Comparison of ENCODE assay signal across 8 cellular contexts in genomic region chr4:153750197-153750817, GRCh38. TPM values are rescaled to one million over a fixed set of nuclear protein-coding genes. Genes with fewer than 3 reads are reported as not detected.
DNase-seq lines count a peak whose midpoint lies in the region; ATAC-seq, FAIRE-seq and TF ChIP-seq lines count a peak whose summit lies in the region.

No MANE protein-coding gene starts in this region.

- no peak overlapping the region for H3K23ac ChIP-seq in mesenchymal stem cell (ENCODE audit: low read length in 2 of 2)

- H3K36me3 Mint-ChIP-seq in activated CD4-positive, alpha-beta T cell treated with anti-CD3 and anti-CD28 coated beads, Interleukin-2, amount 10 ng/mL, durations not matched to agents 7 days and 5 days (ENCODE audit: low read depth) = no peaks in the 10 kb centered on the region

- H3K4me3 ChIP-seq in dorsolateral prefrontal cortex (no peak overlapping the region), mesenchymal stem cell (ENCODE audit: insufficient read depth in 1 of 2, low read depth in 1 of 2, low read length in 2 of 2) (no peak overlapping the region)

- no peak overlapping the region for H2BK15ac ChIP-seq in mesenchymal stem cell (ENCODE audit: low read depth, poor library complexity, severe bottlenecking)

- no peak overlapping the region for H3K18ac ChIP-seq in mesenchymal stem cell (ENCODE audit: low read depth in 1 of 2, low read length in 2 of 2)

- H3K4me1 Mint-ChIP-seq in activated CD4-positive, alpha-beta T cell treated with anti-CD3 and anti-CD28 coated beads, Interleukin-2, amount 10 ng/mL, durations not matched to agents 7 days and 5 days = peaks cover 4% of the 10 kb centered on the region

- H3K9me3 Mint-ChIP-seq in activated CD4-positive, alpha-beta T cell treated with anti-CD3 and anti-CD28 coated beads, Interleukin-2, amount 10 ng/mL, durations not matched to agents 7 days and 5 days = no peaks in the 10 kb centered on the region

- no peak overlapping the region for H4K8ac ChIP-seq in mesenchymal stem cell (ENCODE audit: low read length)

- peaks cover 11% of the 10 kb centered on the region for H3K27me3 Mint-ChIP-seq in activated CD4-positive, alpha-beta T cell treated with anti-CD3 and anti-CD28 coated beads, Interleukin-2, amount 10 ng/mL, durations not matched to agents 7 days and 5 days

- no peak overlapping the region for H3K9ac ChIP-seq in mesenchymal stem cell (ENCODE audit: low read length)

- no peaks in the 10 kb centered on the region for H3K9me3 ChIP-seq in mesenchymal stem cell (ENCODE audit: control insufficient read depth, low read length)

- intact Hi-C loops in dorsolateral prefrontal cortex (cut with DNase I) = loop anchor here in 1 of 2 donors (10.0 kb wide), 3 partner anchors 116 to 406 kb away; partner anchors contain the start of gene MND1

- peak; percentile 28 to 83 (median 70) for TF ChIP-seq CTCF in dorsolateral prefrontal cortex (IDR thresholded peaks at IDR 0.05 in 54 of 56, conservative IDR thresholded peaks at IDR 0.05 in 2 of 56; ENCODE audit: low read depth in 1 of 56, partially characterized antibody in 56 of 56)

- peak; percentile 84 for ATAC-seq in HG03139 (IDR thresholded peaks at IDR 0.05; ENCODE audit: unreplicated experiment)

- DNase-seq in AG08395 (ENCODE audit: low spot score) (peak; percentile 70), GM18507 (ENCODE audit: extremely low spot score, insufficient read length, low read depth) (peak; percentile 44), NCI-H510A (lab: John Stamatoyannopoulos, UW) (peak; percentile 6), dorsolateral prefrontal cortex (peak in 7 of 10 donors; percentile 21 to 70 (median 49)), mesenchymal stem cell (peak; percentile 71)
- DNase-seq in activated CD4-positive, alpha-beta T cell treated with anti-CD3 and anti-CD28 coated beads, Interleukin-2, amount 10 ng/mL, durations not matched to agents 7 days and 5 days = peak; percentile 85
- DNase-seq in stimulated activated CD8-positive, alpha-beta memory T cell treated with anti-CD3 and anti-CD28 coated beads, Interleukin-4, amount 100 ng/mL, for 24 hours (ENCODE audit: low read depth) = peak; percentile 34

- H3K27ac Mint-ChIP-seq in activated CD4-positive, alpha-beta T cell treated with anti-CD3 and anti-CD28 coated beads, Interleukin-2, amount 10 ng/mL, durations not matched to agents 7 days and 5 days = no peak overlapping the region

- no peak overlapping the region for H3K14ac ChIP-seq in mesenchymal stem cell (ENCODE audit: low read length in 2 of 2)

- FAIRE-seq in GM18507 (lab: Jason Lieb, UNC) = peak; percentile 71

- peaks cover 4% of the 10 kb centered on the region for H3K4me1 ChIP-seq in mesenchymal stem cell (ENCODE audit: control insufficient read depth, insufficient read depth, low read depth, low read length)

- H2BK120ac ChIP-seq in mesenchymal stem cell (ENCODE audit: low read depth, low read length) = no peak overlapping the region

- no peak overlapping the region for H3K4me3 Mint-ChIP-seq in activated CD4-positive, alpha-beta T cell treated with anti-CD3 and anti-CD28 coated beads, Interleukin-2, amount 10 ng/mL, durations not matched to agents 7 days and 5 days

- no peak overlapping the region for H2AFZ ChIP-seq in mesenchymal stem cell (ENCODE audit: low read depth, low read length)

- no peaks in the 10 kb centered on the region for H3K36me3 ChIP-seq in mesenchymal stem cell (ENCODE audit: control insufficient read depth in 1 of 2, insufficient read depth in 2 of 2, low read depth in 1 of 2, low read length in 2 of 2)

- H3K4me2 ChIP-seq in mesenchymal stem cell (ENCODE audit: low read length, poor library complexity, severe bottlenecking) = no peak overlapping the region

- POLR2A ChIA-PET in activated CD4-positive, alpha-beta T cell treated with anti-CD3 and anti-CD28 coated beads, Interleukin-2, amount 10 ng/mL, durations not matched to agents 7 days and 5 days (lab: Charles Lee) = no interaction called here

- H3K27ac ChIP-seq in dorsolateral prefrontal cortex (no peak overlapping the region), mesenchymal stem cell (ENCODE audit: low read length, poor library complexity, severe bottlenecking) (no peak overlapping the region)

- no peak overlapping the region for H4K91ac ChIP-seq in mesenchymal stem cell (ENCODE audit: low read length)

- H2AK5ac ChIP-seq in mesenchymal stem cell (ENCODE audit: low read length, severe bottlenecking) = no peak overlapping the region

- H3K27me3 ChIP-seq in dorsolateral prefrontal cortex (no peaks in the 10 kb centered on the region), mesenchymal stem cell (ENCODE audit: control insufficient read depth in 1 of 2, insufficient read depth in 1 of 2, low read length in 2 of 2) (peaks cover 6 to 11% of the 10 kb centered on the region in 2 experiments)

- H3K4ac ChIP-seq in mesenchymal stem cell (ENCODE audit: low read depth in 1 of 2, low read length in 2 of 2) = no peak overlapping the region

- no peaks in the 10 kb centered on the region for H3K79me1 ChIP-seq in mesenchymal stem cell (replicated peaks; ENCODE audit: low read length, poor library complexity, severe bottlenecking)

- CTCF ChIA-PET in activated CD4-positive, alpha-beta T cell treated with anti-CD3 and anti-CD28 coated beads, Interleukin-2, amount 10 ng/mL, durations not matched to agents 7 days and 5 days (lab: Charles Lee) = interaction anchor here (0.6 to 1.6 kb wide), 11 partner anchors 10 to 473 kb away, joined by 3 to 6 read pairs (median 3); partner anchors contain the start of gene MND1

- H2BK12ac ChIP-seq in mesenchymal stem cell (ENCODE audit: low read length in 2 of 2) = no peak overlapping the region

- WGBS in mesenchymal stem cell = no CpG with 5 or more reads among the region's 5 CpGs

- H2BK5ac ChIP-seq in mesenchymal stem cell (ENCODE audit: low read depth, low read length, poor library complexity, severe bottlenecking) = no peak overlapping the region

RNA-seq across cellular contexts. Expression of gene RNF175, which starts 9.5 kb away (rescaled TPM):
- not detected for total RNA-seq in activated CD4-positive, alpha-beta T cell treated with anti-CD3 and anti-CD28 coated beads, Interleukin-2, amount 10 ng/mL, durations not matched to agents 7 days and 5 days
- total RNA-seq in dorsolateral prefrontal cortex = 10 to 100 TPM in 119 of 120 experiments, 1 to 10 TPM in 1; 8.7 to 46.5 (median 29.8) TPM
- not detected for polyA plus RNA-seq in mesenchymal stem cell (2013, experiment 1 of 2)
- 0.05 TPM for polyA plus RNA-seq in mesenchymal stem cell (2013, experiment 2 of 2)

RNA-seq across cellular contexts. Expression of gene SFRP2, which starts 38.6 kb away (rescaled TPM):
- not detected for total RNA-seq in activated CD4-positive, alpha-beta T cell treated with anti-CD3 and anti-CD28 coated beads, Interleukin-2, amount 10 ng/mL, durations not matched to agents 7 days and 5 days
- 10 to 100 TPM in 51 of 120 experiments, 1 to 10 TPM in 69; 1.9 to 28.8 (median 9.3) TPM for total RNA-seq in dorsolateral prefrontal cortex
- polyA plus RNA-seq in mesenchymal stem cell (2013, experiment 1 of 2) = 6.0 TPM
- 6.2 TPM for polyA plus RNA-seq in mesenchymal stem cell (2013, experiment 2 of 2)

Comparison
In these comparisons a context has a peak if more than half of its experiments do, and no peak if none do; other contexts are left out.
1. DNase-seq: peak in every context shown above with its lines; median percentile 85 in activated CD4-positive, alpha-beta T cell treated with anti-CD3 and anti-CD28 coated beads, Interleukin-2, amount 10 ng/mL, durations not matched to agents 7 days and 5 days; 71 in mesenchymal stem cell; 70 in AG08395; 49 in dorsolateral prefrontal cortex; 44 in GM18507; 34 in stimulated activated CD8-positive, alpha-beta memory T cell treated with anti-CD3 and anti-CD28 coated beads, Interleukin-4, amount 100 ng/mL, for 24 hours; 6 in NCI-H510A.
2. RNA of gene RNF175, which starts 9.5 kb away (total RNA-seq): 8.7 to 46.5 TPM in dorsolateral prefrontal cortex; not detected in activated CD4-positive, alpha-beta T cell treated with anti-CD3 and anti-CD28 coated beads, Interleukin-2, amount 10 ng/mL, durations not matched to agents 7 days and 5 days; every median in the first group is over 4 times any median in the second.